In the genomic region with DNA sequence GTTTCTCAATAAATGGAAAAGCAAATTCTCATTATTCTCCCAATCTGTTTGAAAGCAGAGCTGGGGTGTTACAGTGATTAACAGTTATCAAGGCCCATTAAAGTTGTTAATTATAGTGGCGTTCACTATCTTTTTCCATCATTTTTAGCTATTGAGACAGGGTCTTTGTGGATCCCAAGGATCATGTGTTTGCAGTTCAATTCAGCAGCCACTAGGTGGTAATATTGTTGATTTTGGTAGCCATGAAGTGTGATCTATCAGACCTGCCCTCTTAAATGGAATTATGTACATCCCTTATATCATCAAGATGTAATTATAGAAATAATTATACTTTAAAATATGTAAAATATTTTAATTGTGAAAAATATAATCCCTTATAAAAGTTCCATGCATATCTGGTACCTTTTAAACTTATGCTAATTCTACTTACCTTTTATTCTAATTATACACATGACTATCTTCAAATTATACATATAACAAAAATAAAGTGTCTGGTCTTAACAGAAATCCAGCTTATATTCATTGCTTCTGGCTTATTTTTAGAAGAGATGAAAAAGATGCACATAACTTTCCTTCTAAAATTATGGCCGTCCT, we compare ENCODE assay signal across 1 cellular context.
TF ChIP-seq lines count a peak whose summit lies in the region.

No MANE protein-coding gene starts in this region.

TF ChIP-seq in GM23338, 12 proteins besides CTCF, POLR2A, EP300 and RAD21 (continued from another document):
- TF ChIP-seq, protein P1, sequence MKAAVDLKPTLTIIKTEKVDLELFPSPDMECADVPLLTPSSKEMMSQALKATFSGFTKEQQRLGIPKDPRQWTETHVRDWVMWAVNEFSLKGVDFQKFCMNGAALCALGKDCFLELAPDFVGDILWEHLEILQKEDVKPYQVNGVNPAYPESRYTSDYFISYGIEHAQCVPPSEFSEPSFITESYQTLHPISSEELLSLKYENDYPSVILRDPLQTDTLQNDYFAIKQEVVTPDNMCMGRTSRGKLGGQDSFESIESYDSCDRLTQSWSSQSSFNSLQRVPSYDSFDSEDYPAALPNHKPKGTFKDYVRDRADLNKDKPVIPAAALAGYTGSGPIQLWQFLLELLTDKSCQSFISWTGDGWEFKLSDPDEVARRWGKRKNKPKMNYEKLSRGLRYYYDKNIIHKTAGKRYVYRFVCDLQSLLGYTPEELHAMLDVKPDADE (IDR thresholded peaks at IDR 0.05), result no peak
- TF ChIP-seq NANOG (IDR thresholded peaks at IDR 0.05; ENCODE audit: borderline replicate concordance) (no peak), JUNB (IDR thresholded peaks at IDR 0.05; ENCODE audit: unreplicated experiment) (no peak)
- TF ChIP-seq, protein P2, sequence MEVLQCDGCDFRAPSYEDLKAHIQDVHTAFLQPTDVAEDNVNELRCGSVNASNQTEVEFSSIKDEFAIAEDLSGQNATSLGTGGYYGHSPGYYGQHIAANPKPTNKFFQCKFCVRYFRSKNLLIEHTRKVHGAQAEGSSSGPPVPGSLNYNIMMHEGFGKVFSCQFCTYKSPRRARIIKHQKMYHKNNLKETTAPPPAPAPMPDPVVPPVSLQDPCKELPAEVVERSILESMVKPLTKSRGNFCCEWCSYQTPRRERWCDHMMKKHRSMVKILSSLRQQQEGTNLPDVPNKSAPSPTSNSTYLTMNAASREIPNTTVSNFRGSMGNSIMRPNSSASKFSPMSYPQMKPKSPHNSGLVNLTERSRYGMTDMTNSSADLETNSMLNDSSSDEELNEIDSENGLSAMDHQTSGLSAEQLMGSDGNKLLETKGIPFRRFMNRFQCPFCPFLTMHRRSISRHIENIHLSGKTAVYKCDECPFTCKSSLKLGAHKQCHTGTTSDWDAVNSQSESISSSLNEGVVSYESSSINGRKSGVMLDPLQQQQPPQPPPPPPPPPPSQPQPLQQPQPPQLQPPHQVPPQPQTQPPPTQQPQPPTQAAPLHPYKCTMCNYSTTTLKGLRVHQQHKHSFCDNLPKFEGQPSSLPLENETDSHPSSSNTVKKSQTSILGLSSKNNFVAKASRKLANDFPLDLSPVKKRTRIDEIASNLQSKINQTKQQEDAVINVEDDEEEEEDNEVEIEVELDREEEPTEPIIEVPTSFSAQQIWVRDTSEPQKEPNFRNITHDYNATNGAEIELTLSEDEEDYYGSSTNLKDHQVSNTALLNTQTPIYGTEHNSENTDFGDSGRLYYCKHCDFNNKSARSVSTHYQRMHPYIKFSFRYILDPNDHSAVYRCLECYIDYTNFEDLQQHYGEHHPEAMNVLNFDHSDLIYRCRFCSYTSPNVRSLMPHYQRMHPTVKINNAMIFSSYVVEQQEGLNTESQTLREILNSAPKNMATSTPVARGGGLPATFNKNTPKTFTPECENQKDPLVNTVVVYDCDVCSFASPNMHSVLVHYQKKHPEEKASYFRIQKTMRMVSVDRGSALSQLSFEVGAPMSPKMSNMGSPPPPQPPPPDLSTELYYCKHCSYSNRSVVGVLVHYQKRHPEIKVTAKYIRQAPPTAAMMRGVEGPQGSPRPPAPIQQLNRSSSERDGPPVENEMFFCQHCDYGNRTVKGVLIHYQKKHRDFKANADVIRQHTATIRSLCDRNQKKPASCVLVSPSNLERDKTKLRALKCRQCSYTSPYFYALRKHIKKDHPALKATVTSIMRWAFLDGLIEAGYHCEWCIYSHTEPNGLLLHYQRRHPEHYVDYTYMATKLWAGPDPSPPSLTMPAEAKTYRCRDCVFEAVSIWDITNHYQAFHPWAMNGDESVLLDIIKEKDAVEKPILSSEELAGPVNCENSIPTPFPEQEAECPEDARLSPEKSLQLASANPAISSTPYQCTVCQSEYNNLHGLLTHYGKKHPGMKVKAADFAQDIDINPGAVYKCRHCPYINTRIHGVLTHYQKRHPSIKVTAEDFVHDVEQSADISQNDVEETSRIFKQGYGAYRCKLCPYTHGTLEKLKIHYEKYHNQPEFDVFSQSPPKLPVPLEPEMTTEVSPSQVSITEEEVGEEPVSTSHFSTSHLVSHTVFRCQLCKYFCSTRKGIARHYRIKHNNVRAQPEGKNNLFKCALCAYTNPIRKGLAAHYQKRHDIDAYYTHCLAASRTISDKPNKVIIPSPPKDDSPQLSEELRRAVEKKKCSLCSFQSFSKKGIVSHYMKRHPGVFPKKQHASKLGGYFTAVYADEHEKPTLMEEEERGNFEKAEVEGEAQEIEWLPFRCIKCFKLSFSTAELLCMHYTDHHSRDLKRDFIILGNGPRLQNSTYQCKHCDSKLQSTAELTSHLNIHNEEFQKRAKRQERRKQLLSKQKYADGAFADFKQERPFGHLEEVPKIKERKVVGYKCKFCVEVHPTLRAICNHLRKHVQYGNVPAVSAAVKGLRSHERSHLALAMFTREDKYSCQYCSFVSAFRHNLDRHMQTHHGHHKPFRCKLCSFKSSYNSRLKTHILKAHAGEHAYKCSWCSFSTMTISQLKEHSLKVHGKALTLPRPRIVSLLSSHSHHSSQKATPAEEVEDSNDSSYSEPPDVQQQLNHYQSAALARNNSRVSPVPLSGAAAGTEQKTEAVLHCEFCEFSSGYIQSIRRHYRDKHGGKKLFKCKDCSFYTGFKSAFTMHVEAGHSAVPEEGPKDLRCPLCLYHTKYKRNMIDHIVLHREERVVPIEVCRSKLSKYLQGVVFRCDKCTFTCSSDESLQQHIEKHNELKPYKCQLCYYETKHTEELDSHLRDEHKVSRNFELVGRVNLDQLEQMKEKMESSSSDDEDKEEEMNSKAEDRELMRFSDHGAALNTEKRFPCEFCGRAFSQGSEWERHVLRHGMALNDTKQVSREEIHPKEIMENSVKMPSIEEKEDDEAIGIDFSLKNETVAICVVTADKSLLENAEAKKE (CRISPR knock-in tag; IDR thresholded peaks at IDR 0.05), result no peak
